Comparison of ENCODE assay signal across 7 cellular contexts in genomic region chr2:145386973-145387372, GRCh38.
"Had no signal": no experiment of that assay in that cellular context is flagged by ENCODE, and none has a peak within 500 bp of the region (broad histone marks: within the 10 kb centered on the region; RNA-seq: fewer than 3 reads in every experiment).

No MANE protein-coding gene starts in this region.

- H3K4me3 ChIP-seq: GM23338 had no signal

- H3K4me1 Mint-ChIP-seq: GM23338, H9 had no signal

- H3K4me3 Mint-ChIP-seq: GM23338, H9, IgD-negative memory B cell had no signal

- H3K27ac Mint-ChIP-seq: GM23338, H9, IgD-negative memory B cell had no signal

- H3K9me3 Mint-ChIP-seq: IgD-negative memory B cell had no signal

- H3K27ac ChIP-seq: HL-60 had no signal

- H3K36me3 Mint-ChIP-seq: IgD-negative memory B cell had no signal

- H3K27me3 Mint-ChIP-seq: IgD-negative memory B cell had no signal

- DNase-seq: H9, HCEC 1CT, KBM-7 had no signal

- ATAC-seq: GM23338, HepG2 had no signal
